ENCODE assay signal across 6 cellular contexts in genomic region chr10:33777223-33777622, GRCh38.
"Had no signal": no experiment of that assay in that cellular context is flagged by ENCODE, and none has a peak within 500 bp of the region (broad histone marks: within the 10 kb centered on the region; RNA-seq: fewer than 3 reads in every experiment).

No MANE protein-coding gene starts in this region.

- H3K27ac Mint-ChIP-seq: H9 had no signal

- DNase-seq: GM23248, GOT3, H9, HCEC 1CT, IMR-90 had no signal

- H3K9me3 Mint-ChIP-seq: H9 had no signal

- H3K27ac ChIP-seq: GM23248 had no signal

- H2AFZ ChIP-seq: GM23248 had no signal

- ATAC-seq: K562 had no signal

- H3K4me3 Mint-ChIP-seq: H9 had no signal

- H3K9ac ChIP-seq: GM23248 had no signal

- H3K4me3 ChIP-seq: GM23248, K562 had no signal
